In genomic region chr12:25436206-25436912, GRCh38 we compare ENCODE assay signal across 8 cellular contexts.
DNase-seq lines count a peak whose midpoint lies in the region; ATAC-seq, FAIRE-seq and TF ChIP-seq lines count a peak whose summit lies in the region.

No MANE protein-coding gene starts in this region.

- no peak for TF ChIP-seq POLR2A in GM12892 (IDR thresholded peaks at IDR 0.05; ENCODE audit: low read depth, low read length)

- H3K9me3 ChIP-seq in adipocyte (ENCODE audit: control insufficient read depth, low read length), result no peaks in the 10 kb centered on the region
- H3K9me3 ChIP-seq in left ventricle myocardium inferior (replicated peaks), result no peaks in the 10 kb centered on the region

- DNase-seq in BJ (ENCODE audit: low read depth) (no peak), GM12892 (ENCODE audit: insufficient read length) (no peak), NCI-H748 treated with DMSO at 0.1 percent for 48 hours (lab: John Stamatoyannopoulos, UW) (peak; percentile 8), adipocyte (ENCODE audit: low read depth) (peak; percentile 95), left ventricle myocardium inferior (no peak), activated gamma-delta T cell (lab: John Stamatoyannopoulos, UW) (no peak)

- H3K27me3 ChIP-seq in BJ (ENCODE audit: control insufficient read depth, insufficient read depth, low read length) (no peaks in the 10 kb centered on the region), adipocyte (replicated peaks; ENCODE audit: control insufficient read depth, insufficient read depth, low read length) (no peaks in the 10 kb centered on the region), left ventricle myocardium inferior (ENCODE audit: low read depth) (no peaks in the 10 kb centered on the region), rectal smooth muscle tissue (ENCODE audit: control insufficient read depth, insufficient read depth, low read length) (no peaks in the 10 kb centered on the region)

- H3K27ac ChIP-seq in left ventricle myocardium inferior (replicated peaks), result no peak overlapping the region
- no peak overlapping the region for H3K27ac ChIP-seq in rectal smooth muscle tissue (ENCODE audit: low read depth, low read length)

- TF ChIP-seq CTCF in BJ (IDR thresholded peaks at IDR 0.05; ENCODE audit: insufficient read depth, low read depth, low read length) (peak; percentile 81), left ventricle myocardium inferior (IDR thresholded peaks at IDR 0.05; ENCODE audit: borderline replicate concordance) (peak; percentile 85)

- CTCF ChIA-PET in BJ (lab: Yijun Ruan, JAX), result interaction anchor here (0.7 to 3.4 kb wide), 16 partner anchors 12 to 664 kb away, joined by 3 to 20 read pairs (median 3); partner anchors contain the start of gene RASSF8

- peak; percentile 86 for ATAC-seq in HG03354 (IDR thresholded peaks at IDR 0.05; ENCODE audit: poor library complexity, severe bottlenecking, unreplicated experiment)

- POLR2A ChIA-PET in BJ (lab: Charles Lee), result no interaction called here

- H3K4me3 ChIP-seq in BJ (ENCODE audit: low read depth, low read length) (no peak overlapping the region), adipocyte (ENCODE audit: low read length) (peak overlapping the region; percentile 63), left ventricle myocardium inferior (peak overlapping the region; percentile 52), rectal smooth muscle tissue (ENCODE audit: low read length) (peak overlapping the region; percentile 57)

- FAIRE-seq in GM12892 (lab: Jason Lieb, UNC), result peak; percentile 88

- H3K36me3 ChIP-seq in BJ (ENCODE audit: control insufficient read depth, insufficient read depth, low read length), result no peaks in the 10 kb centered on the region
- no peaks in the 10 kb centered on the region for H3K36me3 ChIP-seq in adipocyte (ENCODE audit: control insufficient read depth, insufficient read depth, low read length, severe bottlenecking)
- no peaks in the 10 kb centered on the region for H3K36me3 ChIP-seq in left ventricle myocardium inferior
- no peaks in the 10 kb centered on the region for H3K36me3 ChIP-seq in rectal smooth muscle tissue (ENCODE audit: control insufficient read depth, insufficient read depth, low read length)

- intact Hi-C loops in left ventricle myocardium inferior (cut with micrococcal nuclease), result loop anchor here (5.0 kb wide), 1 partner anchor 591 kb away; no protein-coding TSS in a partner anchor

- H3K9ac ChIP-seq in adipocyte (ENCODE audit: low read length) (peak overlapping the region; percentile 73), rectal smooth muscle tissue (ENCODE audit: low read length) (no peak overlapping the region)

- H3K4me1 ChIP-seq in adipocyte (ENCODE audit: control insufficient read depth, insufficient read depth, low read length) (peaks cover 20% of the 10 kb centered on the region), left ventricle myocardium inferior (peaks cover 3% of the 10 kb centered on the region), rectal smooth muscle tissue (ENCODE audit: control insufficient read depth, insufficient read depth, low read length) (peaks cover 9% of the 10 kb centered on the region)

Comparison
In these comparisons a context has a peak if more than half of its experiments do, and no peak if none do; other contexts are left out.
1. DNase-seq: peak in NCI-H748 treated with DMSO at 0.1 percent for 48 hours (single experiment) and adipocyte (single experiment); none in BJ (single experiment), GM12892 (single experiment), left ventricle myocardium inferior (single experiment) and activated gamma-delta T cell (single experiment).